17 cellular contexts compared by ENCODE assay signal in genomic region chr13:92158335-92158734, GRCh38.
DNase-seq lines count a peak whose midpoint lies in the region; ATAC-seq, FAIRE-seq and TF ChIP-seq lines count a peak whose summit lies in the region.
"Had no signal": no experiment of that assay in that cellular context is flagged by ENCODE, and none has a peak within 500 bp of the region (broad histone marks: within the 10 kb centered on the region; RNA-seq: fewer than 3 reads in every experiment).

No MANE protein-coding gene starts in this region.

- H3K36me3 ChIP-seq in brain microvascular endothelial cell (replicated peaks) (no peaks in the 10 kb centered on the region), colonic mucosa (no peaks in the 10 kb centered on the region)
- H3K36me3 ChIP-seq: BE2C had no signal

- H3K27ac ChIP-seq in brain microvascular endothelial cell (no peak overlapping the region), colonic mucosa (no peak overlapping the region)
- H3K27ac ChIP-seq: RWPE1 had no signal

- H3K4me1 ChIP-seq in colonic mucosa, result no peaks in the 10 kb centered on the region
- H3K4me1 ChIP-seq: BE2C had no signal

- TF ChIP-seq CTCF in brain microvascular endothelial cell (IDR thresholded peaks at IDR 0.05; ENCODE audit: low read depth, low read length, missing control alignments), result no peak
- no peak for TF ChIP-seq CTCF in colonic mucosa (IDR thresholded peaks at IDR 0.05)

- in situ Hi-C loops in brain microvascular endothelial cell (cut with HindIII; ENCODE audit: low pct_ligation_motif_present, low sequenced_read_pairs), result no loop called here

- no peak overlapping the region for H3K9ac ChIP-seq in colonic mucosa (ENCODE audit: low read depth in 2 of 2, low read length in 2 of 2)

- H3K4me3 ChIP-seq in brain microvascular endothelial cell (ENCODE audit: low read depth, low read length), result no peak overlapping the region
- H3K4me3 ChIP-seq in colonic mucosa, result no peak overlapping the region
- H3K4me3 ChIP-seq: GM23338 had no signal

- H3K9me3 ChIP-seq in colonic mucosa, result no peaks in the 10 kb centered on the region
- H3K9me3 ChIP-seq: BE2C had no signal

- DNase-seq in HTR-8/SVneo (ENCODE audit: insufficient read length, low spot score) (peak; percentile 4), OCI-M1 (lab: John Stamatoyannopoulos, UW) (peak; percentile 86), brain microvascular endothelial cell (peak; percentile 13), renal cortical epithelial cell (ENCODE audit: low read depth) (peak; percentile 66), colonic mucosa (no peak)
- DNase-seq in central memory CD4-positive, alpha-beta T cell, result no peak
- DNase-seq: activated CD8-positive, alpha-beta memory T cell treated with anti-CD3 and anti-CD28 coated beads, Interleukin-2, amount 50 U/mL, for 4 hours; activated naive CD4-positive, alpha-beta T cell; BE2C; DMS53; hippocampal formation; NCI-H524 treated with DMSO at 0.1 percent for 48 hours; posterior cingulate gyrus had no signal

- intact Hi-C loops in colonic mucosa (cut with DNase I), result no loop called here

- no peak for ATAC-seq in HG02852 (IDR thresholded peaks at IDR 0.05; ENCODE audit: unreplicated experiment)
- ATAC-seq in GM19397 (IDR thresholded peaks at IDR 0.05; ENCODE audit: unreplicated experiment), result no peak
- ATAC-seq: GM23338 had no signal

- H3K27me3 ChIP-seq in brain microvascular endothelial cell (replicated peaks) (no peaks in the 10 kb centered on the region), colonic mucosa (no peaks in the 10 kb centered on the region)

- no peak for FAIRE-seq in HTR-8/SVneo (lab: Jason Lieb, UNC)

Comparison
In these comparisons a context has a peak if more than half of its experiments do, and no peak if none do; other contexts are left out.
1. DNase-seq: peak in HTR-8/SVneo (single experiment), OCI-M1 (single experiment), brain microvascular endothelial cell (single experiment) and renal cortical epithelial cell (single experiment); none in colonic mucosa (single experiment) and central memory CD4-positive, alpha-beta T cell (single experiment).